1 cellular context compared by ENCODE assay signal in genomic region chr2:26011609-26011989, GRCh38.
TF ChIP-seq lines count a peak whose summit lies in the region.

No MANE protein-coding gene starts in this region.

TF ChIP-seq in HCT116, 20 proteins besides CTCF, POLR2A, EP300 and RAD21 (continued from another document):
- TF ChIP-seq REST (IDR thresholded peaks at IDR 0.05; ENCODE audit: low read depth), result no peak
- no peak for TF ChIP-seq POLR2AphosphoS5 (IDR thresholded peaks at IDR 0.05; ENCODE audit: low read depth, low read length)
- no peak for TF ChIP-seq JUND (IDR thresholded peaks at IDR 0.05)
- no peak for TF ChIP-seq EZH2phosphoT487 (IDR thresholded peaks at IDR 0.05; ENCODE audit: borderline replicate concordance)
- no peak for TF ChIP-seq SRF (IDR thresholded peaks at IDR 0.05; ENCODE audit: low read depth)
- TF ChIP-seq, protein P1, sequence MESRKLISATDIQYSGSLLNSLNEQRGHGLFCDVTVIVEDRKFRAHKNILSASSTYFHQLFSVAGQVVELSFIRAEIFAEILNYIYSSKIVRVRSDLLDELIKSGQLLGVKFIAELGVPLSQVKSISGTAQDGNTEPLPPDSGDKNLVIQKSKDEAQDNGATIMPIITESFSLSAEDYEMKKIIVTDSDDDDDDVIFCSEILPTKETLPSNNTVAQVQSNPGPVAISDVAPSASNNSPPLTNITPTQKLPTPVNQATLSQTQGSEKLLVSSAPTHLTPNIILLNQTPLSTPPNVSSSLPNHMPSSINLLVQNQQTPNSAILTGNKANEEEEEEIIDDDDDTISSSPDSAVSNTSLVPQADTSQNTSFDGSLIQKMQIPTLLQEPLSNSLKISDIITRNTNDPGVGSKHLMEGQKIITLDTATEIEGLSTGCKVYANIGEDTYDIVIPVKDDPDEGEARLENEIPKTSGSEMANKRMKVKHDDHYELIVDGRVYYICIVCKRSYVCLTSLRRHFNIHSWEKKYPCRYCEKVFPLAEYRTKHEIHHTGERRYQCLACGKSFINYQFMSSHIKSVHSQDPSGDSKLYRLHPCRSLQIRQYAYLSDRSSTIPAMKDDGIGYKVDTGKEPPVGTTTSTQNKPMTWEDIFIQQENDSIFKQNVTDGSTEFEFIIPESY (IDR thresholded peaks at IDR 0.05; ENCODE audit: extremely low read depth, insufficient replicate concordance, low read length), result no peak
- no peak for TF ChIP-seq ATF3 (IDR thresholded peaks at IDR 0.05)
